Comparison of ENCODE assay signal across 1 cellular context in genomic region chr4:82798168-82799005, GRCh38.
TF ChIP-seq lines count a peak whose summit lies in the region.

SCD5 (minus strand) TSS chr4:82798796; CDS start chr4:82798537, 259 bp downstream.

TF ChIP-seq in HepG2, 621 proteins besides CTCF, POLR2A, EP300 and RAD21 (continued from another document):
- no peak for TF ChIP-seq ZNF577 (CRISPR knock-in tag; IDR thresholded peaks at IDR 0.05; ENCODE audit: borderline replicate concordance, low read depth)
- TF ChIP-seq, protein P1, sequence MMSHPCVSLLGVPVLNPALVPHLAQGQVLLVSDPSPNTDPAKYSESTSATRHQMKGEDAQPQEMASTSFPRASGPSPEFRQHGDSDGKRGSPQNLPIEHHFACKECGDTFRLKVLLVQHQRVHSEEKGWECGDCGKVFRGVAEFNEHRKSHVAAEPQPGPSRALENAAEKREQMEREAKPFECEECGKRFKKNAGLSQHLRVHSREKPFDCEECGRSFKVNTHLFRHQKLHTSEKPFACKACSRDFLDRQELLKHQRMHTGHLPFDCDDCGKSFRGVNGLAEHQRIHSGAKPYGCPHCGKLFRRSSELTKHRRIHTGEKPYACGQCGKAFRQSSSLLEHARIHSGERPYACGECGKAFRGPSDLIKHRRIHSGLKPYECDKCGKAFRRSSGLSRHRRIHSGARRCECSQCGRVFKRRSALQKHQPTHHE (CRISPR knock-in tag; IDR thresholded peaks at IDR 0.05; ENCODE audit: borderline replicate concordance): no peak
- TF ChIP-seq SIN3A (IDR thresholded peaks at IDR 0.05; ENCODE audit: borderline replicate concordance, low read depth, low read length): no peak
